Comparison of ENCODE assay signal across 1 cellular context in the genomic region with DNA sequence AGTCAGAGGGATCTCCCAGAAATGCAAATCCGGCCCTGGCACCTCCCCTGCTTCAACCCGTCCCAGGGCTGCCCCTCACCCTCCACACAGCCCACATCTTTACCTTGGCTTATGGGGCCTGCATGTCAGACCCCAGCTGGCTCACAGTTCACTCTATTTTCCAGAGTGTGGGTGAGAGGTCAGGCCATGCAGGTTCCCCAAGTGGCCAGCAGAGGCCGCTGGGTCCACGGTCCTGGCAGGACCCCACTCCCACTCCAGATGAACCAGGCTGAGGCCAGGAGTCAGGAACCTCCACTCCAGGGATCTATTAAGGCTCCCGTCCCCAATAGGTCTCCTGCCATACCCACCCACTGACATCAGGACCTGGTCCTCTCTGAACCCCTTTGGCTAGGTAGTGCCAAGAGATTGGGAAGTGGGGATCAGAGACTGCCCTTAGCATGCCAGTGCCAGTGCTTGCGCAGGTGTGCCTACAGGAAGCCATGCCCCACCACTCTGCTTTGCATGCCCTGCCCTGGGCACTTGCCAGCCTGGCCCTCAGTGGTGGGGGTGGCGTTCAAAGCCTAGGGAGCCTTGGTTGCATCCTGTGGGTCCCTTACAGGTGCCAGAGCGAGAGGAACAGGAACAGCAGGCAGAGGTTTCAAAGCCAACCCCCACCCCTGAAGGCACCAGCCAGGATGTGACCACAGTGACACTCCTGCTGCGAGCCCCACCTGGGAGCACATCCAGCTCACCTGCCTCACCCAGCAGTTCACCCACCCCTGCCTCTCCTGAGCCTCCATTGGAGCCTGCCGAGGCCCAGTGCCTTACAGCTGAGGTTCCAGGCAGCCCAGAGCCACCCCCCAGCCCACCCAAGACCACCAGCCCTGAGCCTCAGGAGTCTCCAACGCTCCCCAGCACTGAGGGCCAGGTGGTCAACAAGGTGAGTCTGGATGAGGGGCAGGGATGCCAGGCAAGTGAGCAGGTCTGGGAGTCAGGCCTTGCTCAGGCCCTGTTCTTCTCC.
TF ChIP-seq lines count a peak whose summit lies in the region.

No MANE protein-coding gene starts in this region.

TF ChIP-seq in GM12878, 131 proteins besides CTCF, POLR2A, EP300 and RAD21:
- TF ChIP-seq NR2F1 (conservative IDR thresholded peaks at IDR 0.05), result peak; percentile 79
- TF ChIP-seq SMC3 (IDR thresholded peaks at IDR 0.05; ENCODE audit: borderline replicate concordance, low read length), result peak; percentile 66; the same call in 1 of the 2 replicates
- TF ChIP-seq POU2F2 (IDR thresholded peaks at IDR 0.05; ENCODE audit: borderline replicate concordance, low read depth, low read length), result no peak
- TF ChIP-seq NR2C1 (IDR thresholded peaks at IDR 0.05), result peak; percentile 48
- no peak for TF ChIP-seq CHD4 (IDR thresholded peaks at IDR 0.05)
- 0 out of 2 replicates have a peak, but pooled peaks have one; percentile 23 for TF ChIP-seq IKZF1 (conservative IDR thresholded peaks at IDR 0.05)
- TF ChIP-seq YY1 (IDR thresholded peaks at IDR 0.05; ENCODE audit: low read depth, low read length), result 0 out of 2 replicates have a peak, but pooled peaks have one; percentile 34
